9 cellular contexts compared by ENCODE assay signal in genomic region chr6:143941852-143942627, GRCh38.
DNase-seq lines count a peak whose midpoint lies in the region; ATAC-seq, FAIRE-seq and TF ChIP-seq lines count a peak whose summit lies in the region.
"Had no signal": no experiment of that assay in that cellular context is flagged by ENCODE, and none has a peak within 500 bp of the region (broad histone marks: within the 10 kb centered on the region; RNA-seq: fewer than 3 reads in every experiment).

No MANE protein-coding gene starts in this region.

- FAIRE-seq in small intestine (lab: Jason Lieb, UNC) = no peak
- FAIRE-seq: islet of Langerhans had no signal

- H4K20me1 ChIP-seq in OCI-LY3 (ENCODE audit: insufficient read depth, low read length) = no peaks in the 10 kb centered on the region

- H3K9ac ChIP-seq in OCI-LY3 (ENCODE audit: low read length) = peak overlapping the region; percentile 33; the same call in 1 of the 2 replicates

- DNase-seq in NCI-H187 (lab: John Stamatoyannopoulos, UW) = peak; percentile 7 to 9
- no peak for DNase-seq in NCI-H187 treated with DMSO at 0.1 percent for 48 hours (lab: John Stamatoyannopoulos, UW)
- peak; percentile 63 to 74 for DNase-seq in activated T-cell treated with anti-CD3 and anti-CD28 coated beads, Interleukin-2, amount 50 U/mL, for 72 hours
- peak; percentile 11 for DNase-seq in globus pallidus (ENCODE audit: low spot score)
- peak; percentile 55 for DNase-seq in small intestine

- H3K36me3 ChIP-seq in OCI-LY3 (replicated peaks; ENCODE audit: low read depth, low read length) (no peaks in the 10 kb centered on the region), small intestine (ENCODE audit: control insufficient read depth in 2 of 2, insufficient read depth in 2 of 2, low read length in 2 of 2) (no peaks in the 10 kb centered on the region)

- no peak overlapping the region for H3K4me3 Mint-ChIP-seq in activated T-cell treated with anti-CD3 and anti-CD28 coated beads, Interleukin-2, amount 50 U/mL, for 72 hours

- H3K4me1 ChIP-seq in OCI-LY3 (ENCODE audit: low read length) = peaks cover 27% of the 10 kb centered on the region
- H3K4me1 ChIP-seq in small intestine (ENCODE audit: control insufficient read depth in 2 of 2, insufficient read depth in 1 of 2, low read depth in 1 of 2, low read length in 1 of 2) = no peaks in the 10 kb centered on the region

- peak overlapping the region; percentile 86 for H2AFZ ChIP-seq in OCI-LY3 (ENCODE audit: low read depth, low read length)

- no peaks in the 10 kb centered on the region for H3K27me3 ChIP-seq in OCI-LY3 (ENCODE audit: low read depth, low read length)
- H3K27me3 ChIP-seq in small intestine (ENCODE audit: control insufficient read depth in 2 of 2, insufficient read depth in 2 of 2, low read length in 2 of 2) = no peaks in the 10 kb centered on the region

- H3K9me3 ChIP-seq in OCI-LY3 (ENCODE audit: insufficient read depth, low read length) (no peaks in the 10 kb centered on the region), small intestine (ENCODE audit: control insufficient read depth, low read depth) (no peaks in the 10 kb centered on the region)

- no peaks in the 10 kb centered on the region for H3K36me3 Mint-ChIP-seq in activated T-cell treated with anti-CD3 and anti-CD28 coated beads, Interleukin-2, amount 50 U/mL, for 72 hours (ENCODE audit: insufficient read depth in 2 of 2)

- peak overlapping the region; percentile 71 for H3K4me2 ChIP-seq in OCI-LY3 (ENCODE audit: low read length)

- H3K4me3 ChIP-seq in OCI-LY3 (ENCODE audit: low read length) (peak overlapping the region; percentile 73), small intestine (ENCODE audit: low read depth in 1 of 2, low read length in 2 of 2) (no peak overlapping the region)

- peak; percentile 87 for TF ChIP-seq CTCF in OCI-LY3 (IDR thresholded peaks at IDR 0.05; ENCODE audit: low read depth, low read length)

- H3K27ac ChIP-seq in OCI-LY3 (ENCODE audit: low read length) (no peak overlapping the region), small intestine (ENCODE audit: low read depth in 1 of 2, low read length in 1 of 2) (no peak overlapping the region)

- ATAC-seq in HG03108 (IDR thresholded peaks at IDR 0.05; ENCODE audit: unreplicated experiment) = peak; percentile 63
- ATAC-seq in activated T-cell treated with anti-CD3 and anti-CD28 coated beads, Interleukin-2, amount 50 U/mL, for 72 hours (replicated peaks in 1 of 2) = peak; percentile 71 to 73
- ATAC-seq in GM21526 (IDR thresholded peaks at IDR 0.05; ENCODE audit: low FRiP score, unreplicated experiment) = no peak

- no peaks in the 10 kb centered on the region for H3K27me3 Mint-ChIP-seq in activated T-cell treated with anti-CD3 and anti-CD28 coated beads, Interleukin-2, amount 50 U/mL, for 72 hours (ENCODE audit: low read depth)

- WGBS in small intestine, 3 donors = 59 to 71% (median 63%) methylated on average over 20 of the region's 20 CpGs

- H3K27ac Mint-ChIP-seq in activated T-cell treated with anti-CD3 and anti-CD28 coated beads, Interleukin-2, amount 50 U/mL, for 72 hours = no peak overlapping the region

- no peaks in the 10 kb centered on the region for H3K79me2 ChIP-seq in OCI-LY3 (ENCODE audit: low read length)

- peaks cover 18% of the 10 kb centered on the region for H3K4me1 Mint-ChIP-seq in activated T-cell treated with anti-CD3 and anti-CD28 coated beads, Interleukin-2, amount 50 U/mL, for 72 hours (ENCODE audit: low read depth)

- H3K9me3 Mint-ChIP-seq in activated T-cell treated with anti-CD3 and anti-CD28 coated beads, Interleukin-2, amount 50 U/mL, for 72 hours = no peaks in the 10 kb centered on the region
